Comparison of ENCODE assay signal across 16 cellular contexts in genomic region chr2:150327546-150328495, GRCh38.
DNase-seq lines count a peak whose midpoint lies in the region; TF ChIP-seq lines count a peak whose summit lies in the region.
"Had no signal": no experiment of that assay in that cellular context is flagged by ENCODE, and none has a peak within 500 bp of the region (broad histone marks: within the 10 kb centered on the region; RNA-seq: fewer than 3 reads in every experiment).

No MANE protein-coding gene starts in this region.

- peak overlapping the region; percentile 48 for H2AFZ ChIP-seq in neural cell (ENCODE audit: low read depth, low read length)

- H3K9me3 ChIP-seq in neural cell (ENCODE audit: low read length) = no peaks in the 10 kb centered on the region
- H3K9me3 ChIP-seq: esophagus muscularis mucosa had no signal

- TF ChIP-seq CTCF in brain (conservative IDR thresholded peaks at IDR 0.05) (no peak), neural cell (IDR thresholded peaks at IDR 0.05; ENCODE audit: poor library complexity, severe bottlenecking) (no peak)

- H3K9ac ChIP-seq in neural cell (ENCODE audit: low read length) = peak overlapping the region; percentile 41

- H4K20me1 ChIP-seq in neural cell (ENCODE audit: insufficient read depth) = no peaks in the 10 kb centered on the region

- DNase-seq in H7 (peak; percentile 9), NCI-H2107 treated with DMSO at 0.1 percent for 48 hours (lab: John Stamatoyannopoulos, UW; ENCODE audit: unreplicated experiment) (peak; percentile 69), OCI-M1 (lab: John Stamatoyannopoulos, UW) (no peak), Kasumi-1 (lab: John Stamatoyannopoulos, UW) (no peak), SHP77 (lab: John Stamatoyannopoulos, UW) (no peak)
- no peak for DNase-seq in activated CD4-positive, alpha-beta T cell treated with anti-CD3 and anti-CD28 coated beads for 48 hours
- DNase-seq: activated CD4-positive, CD25-positive, alpha-beta regulatory T cell; GOT3; heart left ventricle had no signal

- no peaks in the 10 kb centered on the region for H3K9me2 ChIP-seq in neural cell (ENCODE audit: insufficient read depth, low read length)

- peak overlapping the region; percentile 91 to 98 (median 96) for H3K27ac Mint-ChIP-seq in brain
- H3K27ac Mint-ChIP-seq: dendritic cell treated with granulocyte-macrophage colony-stimulating factor and Interleukin-4, amounts not matched to agents 40 ng/mL and 50 ng/mL, for 4 days; memory B cell; nephron; T-helper 1 cell treated with Interleukin-12 subunit alpha and Interleukin-12 subunit beta and Interleukin-4 antibody, amounts not matched to agents 30 μg/mL and 1 μg/mL, for 36 hours had no signal

- no peaks in the 10 kb centered on the region for H3K36me3 ChIP-seq in H7 (replicated peaks; ENCODE audit: control insufficient read depth, insufficient read depth, low read length)
- H3K36me3 ChIP-seq in neural cell (ENCODE audit: insufficient read depth, low read length) = no peaks in the 10 kb centered on the region
- H3K36me3 ChIP-seq: esophagus muscularis mucosa, heart left ventricle had no signal

- H3K27ac ChIP-seq in neural cell (ENCODE audit: low read length) = peak overlapping the region; percentile 7
- H3K27ac ChIP-seq: esophagus muscularis mucosa, heart left ventricle had no signal

- peak; percentile 12 for TF ChIP-seq RAD21 in neural cell (conservative IDR thresholded peaks at IDR 0.05)

- H3K4me3 ChIP-seq in H7 (ENCODE audit: insufficient read depth, low read depth, low read length) (no peak overlapping the region), neural cell (ENCODE audit: low read length) (peak overlapping the region; percentile 26)
- H3K4me3 ChIP-seq: esophagus muscularis mucosa, heart left ventricle had no signal

- H3K79me2 ChIP-seq in neural cell (replicated peaks; ENCODE audit: insufficient read depth, low read length) = no peaks in the 10 kb centered on the region

- peaks cover 64% of the 10 kb centered on the region for H3K4me1 Mint-ChIP-seq in brain
- H3K4me1 Mint-ChIP-seq: memory B cell had no signal

- no peak for TF ChIP-seq EP300 in neural cell (conservative IDR thresholded peaks at IDR 0.05; ENCODE audit: poor library complexity, severe bottlenecking)

- peak overlapping the region; percentile 62 to 79 (median 76) for H3K4me3 Mint-ChIP-seq in brain
- H3K4me3 Mint-ChIP-seq: dendritic cell treated with granulocyte-macrophage colony-stimulating factor and Interleukin-4, amounts not matched to agents 40 ng/mL and 50 ng/mL, for 4 days; memory B cell; nephron; T-helper 1 cell treated with Interleukin-12 subunit alpha and Interleukin-12 subunit beta and Interleukin-4 antibody, amounts not matched to agents 30 μg/mL and 1 μg/mL, for 36 hours had no signal

- H3K9me3 Mint-ChIP-seq in brain = peaks cover 4 to 17% (median 5%) of the 10 kb centered on the region in 5 experiments
- H3K9me3 Mint-ChIP-seq: nephron; T-helper 1 cell treated with Interleukin-12 subunit alpha and Interleukin-12 subunit beta and Interleukin-4 antibody, amounts not matched to agents 30 μg/mL and 1 μg/mL, for 36 hours had no signal

- H3K27me3 ChIP-seq in H7 (ENCODE audit: control insufficient read depth, insufficient read depth, low read length) = no peaks in the 10 kb centered on the region
- no peaks in the 10 kb centered on the region for H3K27me3 ChIP-seq in neural cell (ENCODE audit: insufficient read depth, low read depth, low read length)
- H3K27me3 ChIP-seq: esophagus muscularis mucosa, heart left ventricle had no signal

- peak overlapping the region; percentile 19 for H3K4me2 ChIP-seq in neural cell (ENCODE audit: low read length)

- no peaks in the 10 kb centered on the region for H3F3A ChIP-seq in neural cell (ENCODE audit: insufficient read depth, low read length, poor library complexity, severe bottlenecking)

- no peaks in the 10 kb centered on the region for H3K27me3 Mint-ChIP-seq in brain
- H3K27me3 Mint-ChIP-seq: dendritic cell treated with granulocyte-macrophage colony-stimulating factor and Interleukin-4, amounts not matched to agents 40 ng/mL and 50 ng/mL, for 4 days; memory B cell had no signal

- H3K36me3 Mint-ChIP-seq in brain = peaks cover 7% of the 10 kb centered on the region
- H3K36me3 Mint-ChIP-seq: memory B cell had no signal

TF ChIP-seq in neural cell, 6 proteins besides CTCF, POLR2A, EP300 and RAD21:
- TF ChIP-seq SMC3 (conservative IDR thresholded peaks at IDR 0.05; ENCODE audit: poor library complexity) = no peak
- TF ChIP-seq TAF1 (IDR thresholded peaks at IDR 0.05; ENCODE audit: low read depth) = no peak
- no peak for TF ChIP-seq REST (IDR thresholded peaks at IDR 0.05; ENCODE audit: borderline replicate concordance)
- no peak for TF ChIP-seq MXI1 (conservative IDR thresholded peaks at IDR 0.05; ENCODE audit: poor library complexity, severe bottlenecking)
- TF ChIP-seq EZH2 (IDR thresholded peaks at IDR 0.05; ENCODE audit: borderline replicate concordance, insufficient read depth, low read length, poor library complexity, severe bottlenecking) = no peak
- peak; percentile 13 for TF ChIP-seq POLR2AphosphoS5 (IDR thresholded peaks at IDR 0.05)

Comparison
In these comparisons a context has a peak if more than half of its experiments do, and no peak if none do; other contexts are left out.
1. DNase-seq: peak in H7 (single experiment) and NCI-H2107 treated with DMSO at 0.1 percent for 48 hours (single experiment); none in OCI-M1 (single experiment), Kasumi-1 (0 of 2), activated CD4-positive, alpha-beta T cell treated with anti-CD3 and anti-CD28 coated beads for 48 hours (single experiment) and SHP77 (0 of 2).